13 cellular contexts compared by ENCODE assay signal in genomic region chr5:159764283-159764927, GRCh38.
DNase-seq lines count a peak whose midpoint lies in the region; TF ChIP-seq lines count a peak whose summit lies in the region.
"Had no signal": no experiment of that assay in that cellular context is flagged by ENCODE, and none has a peak within 500 bp of the region (broad histone marks: within the 10 kb centered on the region; RNA-seq: fewer than 3 reads in every experiment).

No MANE protein-coding gene starts in this region.

- no peak overlapping the region for H3K27ac ChIP-seq in suprapubic skin
- H3K27ac ChIP-seq: parathyroid adenoma had no signal

- WGBS in suprapubic skin: 39% methylated on average over 6 of the region's 6 CpGs

- peak; percentile 70 for DNase-seq in AG09319 (ENCODE audit: extremely low read depth, low read depth)
- peak; percentile 77 for DNase-seq in Jurkat, Clone E6-1 (ENCODE audit: low read depth, low spot score)
- peak; percentile 75 for DNase-seq in adipocyte (ENCODE audit: low read depth)
- DNase-seq in left kidney (ENCODE audit: low read depth, low spot score): peak; percentile 11
- DNase-seq in NCI-H2029 (lab: John Stamatoyannopoulos, UW): no peak
- no peak for DNase-seq in NCI-H774 (lab: John Stamatoyannopoulos, UW)
- no peak for DNase-seq in suprapubic skin (ENCODE audit: low spot score in 2 of 2)
- no peak for DNase-seq in posterior cingulate gyrus
- DNase-seq: activated CD4-positive, CD25-positive, alpha-beta regulatory T cell; effector CD8-positive, alpha-beta T cell; NCI-H1436 treated with DMSO at 0.1 percent for 48 hours; stimulated activated naive CD4-positive, alpha-beta T cell had no signal

- H3K4me3 ChIP-seq in Jurkat, Clone E6-1 (ENCODE audit: low read length): no peak overlapping the region
- H3K4me3 ChIP-seq in adipocyte (ENCODE audit: low read length) (no peak overlapping the region), suprapubic skin (no peak overlapping the region)

- peak overlapping the region; percentile 34 for H3K9ac ChIP-seq in adipocyte (ENCODE audit: low read length)
- H3K9ac ChIP-seq: parathyroid adenoma had no signal

- H3K36me3 ChIP-seq in adipocyte (ENCODE audit: control insufficient read depth, insufficient read depth, low read length, severe bottlenecking): no peaks in the 10 kb centered on the region
- no peaks in the 10 kb centered on the region for H3K36me3 ChIP-seq in suprapubic skin

- H3K9me3 ChIP-seq in adipocyte (ENCODE audit: control insufficient read depth, low read length): no peaks in the 10 kb centered on the region
- H3K9me3 ChIP-seq in suprapubic skin: no peaks in the 10 kb centered on the region

- intact Hi-C loops in posterior cingulate gyrus (cut with DNase I): no loop called here

- TF ChIP-seq CTCF in AG09319 (IDR thresholded peaks at IDR 0.05; ENCODE audit: low read depth, low read length) (no peak), suprapubic skin (IDR thresholded peaks at IDR 0.05) (no peak)

- no peak for TF ChIP-seq EP300 in suprapubic skin (IDR thresholded peaks at IDR 0.05)

- no peaks in the 10 kb centered on the region for H3K27me3 ChIP-seq in adipocyte (replicated peaks; ENCODE audit: control insufficient read depth, insufficient read depth, low read length)
- no peaks in the 10 kb centered on the region for H3K27me3 ChIP-seq in suprapubic skin

- H3K4me1 ChIP-seq in adipocyte (ENCODE audit: control insufficient read depth, insufficient read depth, low read length) (peaks cover 21% of the 10 kb centered on the region), suprapubic skin (no peaks in the 10 kb centered on the region)
- H3K4me1 ChIP-seq: parathyroid adenoma had no signal

- TF ChIP-seq POLR2A in suprapubic skin (IDR thresholded peaks at IDR 0.05): no peak

Comparison
In these comparisons a context has a peak if more than half of its experiments do, and no peak if none do; other contexts are left out.
1. DNase-seq: peak in AG09319 (single experiment), Jurkat, Clone E6-1 (single experiment), adipocyte (single experiment) and left kidney (single experiment); none in NCI-H2029 (single experiment), NCI-H774 (single experiment), suprapubic skin (0 of 2) and posterior cingulate gyrus (0 of 10).